28 cellular contexts compared by ENCODE assay signal in genomic region chr1:222890702-222891101, GRCh38.
"Had no signal": no experiment of that assay in that cellular context is flagged by ENCODE, and none has a peak within 500 bp of the region (broad histone marks: within the 10 kb centered on the region; RNA-seq: fewer than 3 reads in every experiment).

No MANE protein-coding gene starts in this region.

- ATAC-seq: effector memory CD8-positive, alpha-beta T cell; esophagus mucosa; gastrocnemius medialis; heart left ventricle; left colon; left lobe of liver; mucosa of descending colon had no signal

- H3K4me3 Mint-ChIP-seq: dendritic cell treated with granulocyte-macrophage colony-stimulating factor and Interleukin-4, amounts not matched to agents 40 ng/mL and 50 ng/mL, for 4 days; effector memory CD8-positive, alpha-beta T cell; endodermal cell; immature natural killer cell; mesothelial cell of epicardium had no signal

- H3K4me1 ChIP-seq: colonic mucosa had no signal

- H3K9me3 Mint-ChIP-seq: dendritic cell treated with granulocyte-macrophage colony-stimulating factor and Interleukin-4, amounts not matched to agents 40 ng/mL and 50 ng/mL, for 4 days; effector memory CD8-positive, alpha-beta T cell; immature natural killer cell; mesothelial cell of epicardium had no signal

- DNase-seq: colonic mucosa; cortex of kidney; effector CD8-positive, alpha-beta T cell; effector memory CD8-positive, alpha-beta T cell; endodermal cell; erythroblast; esophagus squamous epithelium; foreskin fibroblast; foreskin melanocyte; gastrocnemius medialis; heart left ventricle; hypothalamus; immature natural killer cell; islet precursor cell; kidney; kidney glomerular epithelial cell; left colon; left ventricle myocardium inferior; lower lobe of right lung; mesenchymal stem cell; mucosa of descending colon had no signal

- H3K27ac Mint-ChIP-seq: dendritic cell treated with granulocyte-macrophage colony-stimulating factor and Interleukin-4, amounts not matched to agents 40 ng/mL and 50 ng/mL, for 4 days; effector memory CD8-positive, alpha-beta T cell; endodermal cell; immature natural killer cell; mesothelial cell of epicardium had no signal

- H3K4me3 ChIP-seq: colonic mucosa, esophagus squamous epithelium, gastrocnemius medialis, heart left ventricle, hepatocyte, left ventricle myocardium inferior, lower lobe of right lung, mucosa of descending colon had no signal

- H3K27ac ChIP-seq: colonic mucosa, epithelial cell of prostate, esophagus squamous epithelium, heart left ventricle, lower lobe of right lung had no signal

- FAIRE-seq: endometrium, kidney had no signal

- H3K36me3 ChIP-seq: colonic mucosa, esophagus squamous epithelium, gastrocnemius medialis, heart left ventricle, left ventricle myocardium inferior, lower lobe of right lung had no signal

- H3K4me1 Mint-ChIP-seq: endodermal cell, immature natural killer cell had no signal

- H3K27me3 ChIP-seq: colonic mucosa, esophagus squamous epithelium, gastrocnemius medialis, heart left ventricle, hepatocyte had no signal

- H3K9me3 ChIP-seq: colonic mucosa, esophagus squamous epithelium, gastrocnemius medialis, heart left ventricle, left ventricle myocardium inferior, lower lobe of right lung, mucosa of descending colon had no signal

- H3K27me3 Mint-ChIP-seq: dendritic cell treated with granulocyte-macrophage colony-stimulating factor and Interleukin-4, amounts not matched to agents 40 ng/mL and 50 ng/mL, for 4 days; effector memory CD8-positive, alpha-beta T cell had no signal
